8 cellular contexts compared by ENCODE assay signal in genomic region chr17:57255182-57255775, GRCh38. TPM values are rescaled to one million over a fixed set of nuclear protein-coding genes. Genes with fewer than 3 reads are reported as not detected.
DNase-seq lines count a peak whose midpoint lies in the region; ATAC-seq and TF ChIP-seq lines count a peak whose summit lies in the region.

No MANE protein-coding gene starts in this region.

- H3K4me1 ChIP-seq in heart right ventricle (peaks cover 0 to 31% (median 19%) of the 10 kb centered on the region in 9 donors), body of pancreas (peaks cover 12% of the 10 kb centered on the region), urinary bladder (ENCODE audit: insufficient read depth) (no peaks in the 10 kb centered on the region)

- WGBS in heart right ventricle, 2 donors, result 30 to 33% methylated on average over 16 of the region's 16 CpGs
- 29% methylated on average over 16 of the region's 16 CpGs for WGBS in body of pancreas, 2 donors
- 26% methylated on average over 16 of the region's 16 CpGs for WGBS in urinary bladder

- peaks cover 4% of the 10 kb centered on the region for H3K9me3 Mint-ChIP-seq in memory B cell

- no peak for ATAC-seq in heart right ventricle
- no peak for ATAC-seq in body of pancreas
- no peak for ATAC-seq in memory B cell (ENCODE audit: low read depth)

- peaks cover 0 to 4% (median 0%) of the 10 kb centered on the region in 7 donors for H3K27me3 ChIP-seq in heart right ventricle
- no peaks in the 10 kb centered on the region for H3K27me3 ChIP-seq in body of pancreas

- H3K27me3 Mint-ChIP-seq in memory B cell, result no peaks in the 10 kb centered on the region

- no peak for TF ChIP-seq CTCF in heart right ventricle (IDR thresholded peaks at IDR 0.05)
- TF ChIP-seq CTCF in body of pancreas (IDR thresholded peaks at IDR 0.05), result no peak

- peaks cover 29% of the 10 kb centered on the region for H3K4me1 Mint-ChIP-seq in memory B cell

- H3K36me3 ChIP-seq in heart right ventricle (peaks cover 0 to 5% (median 0%) of the 10 kb centered on the region in 9 donors), body of pancreas (replicated peaks in 1 of 2; ENCODE audit: insufficient read depth in 1 of 2, low read depth in 2 of 2) (no peaks in the 10 kb centered on the region), urinary bladder (ENCODE audit: insufficient read depth) (no peaks in the 10 kb centered on the region)

- peaks cover 0 to 13% (median 0%) of the 10 kb centered on the region in 11 donors for H3K9me3 ChIP-seq in heart right ventricle
- H3K9me3 ChIP-seq in body of pancreas, result no peaks in the 10 kb centered on the region

- H3K4me3 Mint-ChIP-seq in memory B cell, result peak overlapping the region; percentile 96

- no peak for TF ChIP-seq POLR2A in body of pancreas (IDR thresholded peaks at IDR 0.05)

- H3K4me3 ChIP-seq in heart right ventricle, result peak overlapping the region; percentile 75 to 97 (median 93)
- peak overlapping the region in 1 of 2 donors; percentile 46 for H3K4me3 ChIP-seq in body of pancreas
- peak overlapping the region; percentile 94 for H3K4me3 ChIP-seq in urinary bladder (ENCODE audit: low read depth, low read length)

- peak overlapping the region; percentile 96 for H3K27ac Mint-ChIP-seq in memory B cell

- intact Hi-C loops in heart right ventricle (cut with DNase I) (loop anchor here in 6 of 10 donors (5.0 to 10.0 kb wide), 13 partner anchors 70 to 580 kb away; no protein-coding TSS in a partner anchor), cardiac septum (cut with DNase I) (loop anchor here (5.0 to 10.0 kb wide), 4 partner anchors 102 to 412 kb away; no protein-coding TSS in a partner anchor), body of pancreas (cut with DNase I) (no loop called here)

- H3K36me3 Mint-ChIP-seq in memory B cell, result peaks cover 4% of the 10 kb centered on the region

- peak overlapping the region; percentile 88 to 99 (median 97) for H3K27ac ChIP-seq in heart right ventricle
- H3K27ac ChIP-seq in body of pancreas, result peak overlapping the region; percentile 80 to 97 (median 91)
- H3K27ac ChIP-seq in urinary bladder (ENCODE audit: low read depth), result peak overlapping the region; percentile 92

- DNase-seq in heart right ventricle, result no peak
- no peak for DNase-seq in cardiac septum (ENCODE audit: low spot score)
- DNase-seq in body of pancreas, result no peak
- DNase-seq in memory B cell (ENCODE audit: low spot score in 2 of 2), result no peak
- DNase-seq in stimulated activated CD4-positive, alpha-beta T cell treated with anti-CD3 and anti-CD28 coated beads, Interleukin-2, amount 100 ng/mL, for 24 hours, result no peak
- DNase-seq in stimulated activated CD4-positive, alpha-beta T cell treated with anti-CD3 and anti-CD28 coated beads, Interleukin-2, amount 100 ng/mL, for 48 hours, result no peak
- DNase-seq in stimulated activated naive CD4-positive, alpha-beta T cell treated with Interleukin-2 at 50 U/mL for 16 hours (lab: John Stamatoyannopoulos, UW), result no peak

RNA-seq across cellular contexts. Expression of gene MSI2, which starts 1.0 kb away (rescaled TPM):
- total RNA-seq in heart right ventricle (100 to 1,000 TPM in 9 of 10 donors, 10 to 100 TPM in 1; 94.2 to 135 (median 121) TPM), cardiac septum (112 TPM), body of pancreas (10 to 100 TPM; 21.1 to 28.5 TPM), urinary bladder (43.4 TPM)
- polyA plus RNA-seq in heart right ventricle (10 to 100 TPM; 25.5 to 27.1 TPM), urinary bladder (19.0 TPM)
